Comparison of ENCODE assay signal across 11 cellular contexts in genomic region chr17:57557793-57558681, GRCh38.
DNase-seq lines count a peak whose midpoint lies in the region; ATAC-seq lines count a peak whose summit lies in the region.
"Had no signal": no experiment of that assay in that cellular context is flagged by ENCODE, and none has a peak within 500 bp of the region (broad histone marks: within the 10 kb centered on the region; RNA-seq: fewer than 3 reads in every experiment).

No MANE protein-coding gene starts in this region.

- ATAC-seq in memory B cell (ENCODE audit: low read depth) (peak; percentile 19), GM18870 (IDR thresholded peaks at IDR 0.05; ENCODE audit: unreplicated experiment) (no peak)

- H3K9me3 Mint-ChIP-seq in memory B cell = no peaks in the 10 kb centered on the region

- peak; percentile 59 for DNase-seq in AG20443 (ENCODE audit: low spot score)
- DNase-seq in adipocyte (ENCODE audit: low read depth) = peak; percentile 58
- DNase-seq in memory B cell (ENCODE audit: low spot score in 2 of 2) = no peak
- DNase-seq in C1 segment of cervical spinal cord (lab: John Stamatoyannopoulos, UW) = no peak
- DNase-seq in activated naive CD4-positive, alpha-beta T cell treated with Interleukin-2 at 50 U/mL for 16 hours = no peak
- DNase-seq in NCI-H1092 (lab: John Stamatoyannopoulos, UW) = no peak
- DNase-seq: RPMI8226; stimulated activated CD8-positive, alpha-beta memory T cell treated with anti-CD3 and anti-CD28 coated beads, Interleukin-4, amount 100 ng/mL, for 48 hours had no signal

- H3K4me1 Mint-ChIP-seq in memory B cell = peaks cover 27% of the 10 kb centered on the region

- H3K9me3 ChIP-seq in KOPT-K1 (ENCODE audit: insufficient read depth, low read length, poor library complexity, severe bottlenecking) (no peaks in the 10 kb centered on the region), adipocyte (ENCODE audit: control insufficient read depth, low read length) (no peaks in the 10 kb centered on the region)

- H3K9ac ChIP-seq in adipocyte (ENCODE audit: low read length) = no peak overlapping the region

- peaks cover 4% of the 10 kb centered on the region for H3K4me1 ChIP-seq in adipocyte (ENCODE audit: control insufficient read depth, insufficient read depth, low read length)

- no peaks in the 10 kb centered on the region for H3K36me3 Mint-ChIP-seq in memory B cell

- H3K4me3 Mint-ChIP-seq in memory B cell = no peak overlapping the region
- H3K4me3 Mint-ChIP-seq: activated naive CD8-positive, alpha-beta T cell had no signal

- peaks cover 99% of the 10 kb centered on the region for H3K36me3 ChIP-seq in KOPT-K1 (ENCODE audit: insufficient read depth, low read length)
- no peaks in the 10 kb centered on the region for H3K36me3 ChIP-seq in adipocyte (ENCODE audit: control insufficient read depth, insufficient read depth, low read length, severe bottlenecking)

- H3K27ac ChIP-seq in KOPT-K1 (ENCODE audit: low read depth, low read length, poor library complexity, severe bottlenecking) = peak overlapping the region; percentile 99

- H3K27me3 Mint-ChIP-seq in memory B cell = no peaks in the 10 kb centered on the region
- H3K27me3 Mint-ChIP-seq: activated naive CD8-positive, alpha-beta T cell had no signal

- no peak overlapping the region for H3K4me3 ChIP-seq in adipocyte (ENCODE audit: low read length)

- no peak overlapping the region for H3K27ac Mint-ChIP-seq in memory B cell
- H3K27ac Mint-ChIP-seq: activated naive CD8-positive, alpha-beta T cell had no signal

- H3K27me3 ChIP-seq in adipocyte (replicated peaks; ENCODE audit: control insufficient read depth, insufficient read depth, low read length) = peaks cover 19% of the 10 kb centered on the region

Comparison
In these comparisons a context has a peak if more than half of its experiments do, and no peak if none do; other contexts are left out.
1. DNase-seq: peak in AG20443 (single experiment) and adipocyte (single experiment); none in memory B cell (0 of 2), C1 segment of cervical spinal cord (0 of 14), activated naive CD4-positive, alpha-beta T cell treated with Interleukin-2 at 50 U/mL for 16 hours (single experiment) and NCI-H1092 (single experiment).